18 cellular contexts compared by ENCODE assay signal in genomic region chr1:156812293-156812990, GRCh38. TPM values are rescaled to one million over a fixed set of nuclear protein-coding genes. Genes with fewer than 3 reads are reported as not detected.
DNase-seq lines count a peak whose midpoint lies in the region; ATAC-seq, FAIRE-seq and TF ChIP-seq lines count a peak whose summit lies in the region.
"Had no signal": no experiment of that assay in that cellular context is flagged by ENCODE, and none has a peak within 500 bp of the region (broad histone marks: within the 10 kb centered on the region; RNA-seq: fewer than 3 reads in every experiment).

No MANE protein-coding gene starts in this region.

- H3K27me3 Mint-ChIP-seq in activated T-cell treated with anti-CD3 and anti-CD28 coated beads, Interleukin-2, amount 50 U/mL, for 24 hours, result no peaks in the 10 kb centered on the region
- no peaks in the 10 kb centered on the region for H3K27me3 Mint-ChIP-seq in natural killer cell (ENCODE audit: low read depth in 2 of 2)

- no peaks in the 10 kb centered on the region for H3K9me3 Mint-ChIP-seq in activated T-cell treated with anti-CD3 and anti-CD28 coated beads, Interleukin-2, amount 50 U/mL, for 24 hours
- H3K9me3 Mint-ChIP-seq in activated naive CD4-positive, alpha-beta T cell treated with anti-CD3 and anti-CD28 coated beads, Interleukin-2, amount 50 U/mL, for 72 hours, result no peaks in the 10 kb centered on the region
- H3K9me3 Mint-ChIP-seq in natural killer cell, result no peaks in the 10 kb centered on the region
- H3K9me3 Mint-ChIP-seq: endodermal cell had no signal

- H3K27ac ChIP-seq in HEK293 (ENCODE audit: extremely low read depth, low read depth, low read length) (peak overlapping the region; percentile 8; the same call in 1 of the 2 replicates), A673 (ENCODE audit: low read depth, low read length, poor library complexity, severe bottlenecking) (no peak overlapping the region)
- H3K27ac ChIP-seq: cardiac muscle cell, neutrophil, tibial nerve had no signal

- DNase-seq in activated T-cell treated with anti-CD3 and anti-CD28 coated beads, Interleukin-2, amount 50 U/mL, for 24 hours, result no peak
- no peak for DNase-seq in activated T-cell treated with anti-CD3 and anti-CD28 coated beads, Interleukin-2, amount 50 U/mL, for 48 hours
- DNase-seq in activated naive CD4-positive, alpha-beta T cell treated with anti-CD3 and anti-CD28 coated beads, Interleukin-2, amount 50 U/mL, for 72 hours (ENCODE audit: low spot score in 2 of 2), result peak in 1 of 2 donors; percentile 38
- DNase-seq in natural killer cell (no peak), urothelium cell line (ENCODE audit: low spot score) (no peak), A673 (ENCODE audit: low spot score) (no peak), MV-4-11 (lab: John Stamatoyannopoulos, UW) (no peak)
- DNase-seq: endodermal cell, NCI-H146, NCI-H510A treated with DMSO at 0.1 percent for 48 hours, OCI-M1, right cardiac atrium had no signal

- H3K4me1 Mint-ChIP-seq in activated T-cell treated with anti-CD3 and anti-CD28 coated beads, Interleukin-2, amount 50 U/mL, for 24 hours (ENCODE audit: low read depth), result peaks cover 76% of the 10 kb centered on the region
- peaks cover 82 to 98% of the 10 kb centered on the region in 2 donors for H3K4me1 Mint-ChIP-seq in natural killer cell

- no peaks in the 10 kb centered on the region for H3K9me3 ChIP-seq in HEK293 (ENCODE audit: control insufficient read depth, insufficient read depth, low read depth, low read length)
- no peaks in the 10 kb centered on the region for H3K9me3 ChIP-seq in A673 (ENCODE audit: low read depth, low read length, poor library complexity, severe bottlenecking)
- H3K9me3 ChIP-seq: neutrophil, tibial nerve had no signal

- no peak for FAIRE-seq in urothelium cell line (lab: Jason Lieb, UNC)

- peak overlapping the region; percentile 96 for H3K4me3 Mint-ChIP-seq in activated T-cell treated with anti-CD3 and anti-CD28 coated beads, Interleukin-2, amount 50 U/mL, for 24 hours
- peak overlapping the region; percentile 96 for H3K4me3 Mint-ChIP-seq in natural killer cell

- H3K36me3 Mint-ChIP-seq in activated T-cell treated with anti-CD3 and anti-CD28 coated beads, Interleukin-2, amount 50 U/mL, for 24 hours (ENCODE audit: low read depth), result peaks cover 90% of the 10 kb centered on the region
- peaks cover 64 to 71% of the 10 kb centered on the region in 2 donors for H3K36me3 Mint-ChIP-seq in activated naive CD4-positive, alpha-beta T cell treated with anti-CD3 and anti-CD28 coated beads, Interleukin-2, amount 50 U/mL, for 72 hours
- H3K36me3 Mint-ChIP-seq in natural killer cell, result peaks cover 20% of the 10 kb centered on the region

- no peak for ATAC-seq in activated naive CD4-positive, alpha-beta T cell treated with anti-CD3 and anti-CD28 coated beads, Interleukin-2, amount 50 U/mL, for 72 hours
- ATAC-seq in natural killer cell, result no peak
- ATAC-seq: right cardiac atrium had no signal

- TF ChIP-seq CTCF in HEK293 (tag by site-specific recombination; IDR thresholded peaks at IDR 0.05) (no peak), natural killer cell (IDR thresholded peaks at IDR 0.05) (no peak), A673 (conservative IDR thresholded peaks at IDR 0.05; ENCODE audit: low read depth, low read length) (no peak)

- BruUV-seq in A673 (replicated peaks; lab: Mats Ljungman, UMichigan), result no TSS peak

- intact Hi-C loops in natural killer cell (cut with micrococcal nuclease) (no loop called here), A673 (cut with micrococcal nuclease; ENCODE audit: unreplicated experiment) (no loop called here)

- CTCF ChIA-PET in HEK293 (lab: Yijun Ruan, JAX) (interaction anchor here (0.5 to 1.8 kb wide), 5 partner anchors 12 to 273 kb away, joined by 3 to 4 read pairs (median 3); no protein-coding TSS in a partner anchor), A673 (lab: Charles Lee) (interaction anchor here (1.1 kb wide), 1 partner anchor 48 kb away, joined by 5 read pairs; the partner anchor contains the start of gene NTRK1)

- H3K4me3 ChIP-seq in HEK293 (ENCODE audit: low read depth, low read length) (no peak overlapping the region), A673 (ENCODE audit: low read depth, low read length, poor library complexity, severe bottlenecking) (no peak overlapping the region)
- H3K4me3 ChIP-seq: cardiac muscle cell had no signal

- POLR2A ChIA-PET in HEK293 (lab: Yijun Ruan, JAX), result no interaction called here
- POLR2A ChIA-PET in A673 (lab: Charles Lee; ENCODE audit: low non-redundant PET), result no interaction called here

- H3K27me3 ChIP-seq in A673 (replicated peaks; ENCODE audit: insufficient read depth, low read depth, low read length, poor library complexity), result no peaks in the 10 kb centered on the region
- H3K27me3 ChIP-seq: cardiac muscle cell, tibial nerve had no signal

- H3K27ac Mint-ChIP-seq in activated T-cell treated with anti-CD3 and anti-CD28 coated beads, Interleukin-2, amount 50 U/mL, for 24 hours, result peak overlapping the region; percentile 99
- H3K27ac Mint-ChIP-seq in activated naive CD4-positive, alpha-beta T cell treated with anti-CD3 and anti-CD28 coated beads, Interleukin-2, amount 50 U/mL, for 72 hours, result peak overlapping the region; percentile 85 to 95
- H3K27ac Mint-ChIP-seq in natural killer cell, result peak overlapping the region; percentile 98

- no peaks in the 10 kb centered on the region for H3K36me3 ChIP-seq in HEK293 (ENCODE audit: control insufficient read depth in 2 of 2, insufficient read depth in 1 of 2, low read length in 2 of 2)
- no peaks in the 10 kb centered on the region for H3K36me3 ChIP-seq in A673 (ENCODE audit: insufficient read depth, low read length, poor library complexity, severe bottlenecking)
- H3K36me3 ChIP-seq: cardiac muscle cell, neutrophil, tibial nerve had no signal

- no peaks in the 10 kb centered on the region for H3K4me1 ChIP-seq in HEK293 (ENCODE audit: control insufficient read depth, insufficient read depth, low read length)
- peaks cover 31% of the 10 kb centered on the region for H3K4me1 ChIP-seq in A673 (ENCODE audit: insufficient read depth, low read length, poor library complexity, severe bottlenecking)

TF ChIP-seq in HEK293, 187 proteins besides CTCF, POLR2A, EP300 and RAD21:
- TF ChIP-seq ZNF580 (tag by site-specific recombination; IDR thresholded peaks at IDR 0.05), result peak; percentile 33; the same call in 1 of the 2 replicates
- TF ChIP-seq ZNF777 (tag by site-specific recombination; IDR thresholded peaks at IDR 0.05; ENCODE audit: borderline replicate concordance), result no peak
- peak; percentile 99 for TF ChIP-seq ZNF623 (tag by site-specific recombination; IDR thresholded peaks at IDR 0.05)
- TF ChIP-seq ZNF48 (tag by site-specific recombination; IDR thresholded peaks at IDR 0.05), result no peak

RNA-seq across cellular contexts. Expression of gene SH2D2A, which starts 4.2 kb away (rescaled TPM):
- total RNA-seq in activated naive CD4-positive, alpha-beta T cell treated with anti-CD3 and anti-CD28 coated beads, Interleukin-2, amount 50 U/mL, for 72 hours, result 100 to 1,000 TPM; 186 to 215 TPM
- total RNA-seq in natural killer cell (100 to 1,000 TPM; 155 to 324 (median 312) TPM), A673 (2021) (3.5 and 6.0 TPM in 2 replicates)
- total RNA-seq: fibroblast of villous mesenchyme, lung microvascular endothelial cell had no signal

RNA-seq across cellular contexts. Expression of gene PRCC, which starts 45.1 kb away (rescaled TPM):
- 10 to 100 TPM; 44.5 to 72.1 TPM for total RNA-seq in activated naive CD4-positive, alpha-beta T cell treated with anti-CD3 and anti-CD28 coated beads, Interleukin-2, amount 50 U/mL, for 72 hours
- 10 to 100 TPM; 66.5 to 92.4 (median 69.1) TPM for total RNA-seq in natural killer cell
- total RNA-seq in A673 (2021), result 121 and 125 TPM in 2 replicates

RNA-seq across cellular contexts. Expression of gene INSRR, which starts 46.5 kb away (rescaled TPM):
- total RNA-seq in activated naive CD4-positive, alpha-beta T cell treated with anti-CD3 and anti-CD28 coated beads, Interleukin-2, amount 50 U/mL, for 72 hours, result under 1 TPM; 0.07 to 0.29 TPM
- total RNA-seq in natural killer cell, result under 1 TPM; 0.10 to 0.18 (median 0.14) TPM
- total RNA-seq in A673 (2021), result 0.11 and 0.15 TPM in 2 replicates
- total RNA-seq: fibroblast of villous mesenchyme, lung microvascular endothelial cell had no signal

RNA-seq across cellular contexts. Expression of gene NTRK1, which starts 48.2 kb away (rescaled TPM):
- total RNA-seq in activated naive CD4-positive, alpha-beta T cell treated with anti-CD3 and anti-CD28 coated beads, Interleukin-2, amount 50 U/mL, for 72 hours, result 1 to 10 TPM; 5.3 to 7.2 TPM
- total RNA-seq in natural killer cell, result 10 to 100 TPM in 1 of 3 donors, 1 to 10 TPM in 2; 1.7 to 16.7 (median 2.4) TPM
- total RNA-seq in A673 (2021), result 3.6 and 5.1 TPM in 2 replicates
- total RNA-seq: fibroblast of villous mesenchyme, lung microvascular endothelial cell had no signal

Comparison
In these comparisons a context has a peak if more than half of its experiments do, and no peak if none do; other contexts are left out.
1. RNA of gene SH2D2A, which starts 4.2 kb away (total RNA-seq): 155 to 324 TPM in natural killer cell and 186 to 215 TPM in activated naive CD4-positive, alpha-beta T cell treated with anti-CD3 and anti-CD28 coated beads, Interleukin-2, amount 50 U/mL, for 72 hours; 3.5 to 6.0 TPM in A673; every median in the first group is over 10 times any median in the second.
2. Peak in every context shown above with its lines, with median percentiles within 50 percentile points of each other: H3K27ac Mint-ChIP-seq.